In genomic region chr11:66248903-66249302, GRCh38 we compare ENCODE assay signal across 1 cellular context.
TF ChIP-seq lines count a peak whose summit lies in the region.

No MANE protein-coding gene starts in this region.

TF ChIP-seq in K562, 482 proteins besides CTCF, POLR2A, EP300 and RAD21:
- TF ChIP-seq MAFF (IDR thresholded peaks at IDR 0.05; ENCODE audit: low read length) (peak; percentile 62), THRAP3 (IDR thresholded peaks at IDR 0.05; ENCODE audit: borderline replicate concordance) (no peak), C11orf30 (IDR thresholded peaks at IDR 0.05; ENCODE audit: low read depth) (peak; percentile 74), MAFG (tag; conservative IDR thresholded peaks at IDR 0.05) (peak; percentile 53), E2F1 (CRISPR knock-in tag; IDR thresholded peaks at IDR 0.05) (no peak), ERF (CRISPR knock-in tag; IDR thresholded peaks at IDR 0.05) (no peak), CC2D1A (IDR thresholded peaks at IDR 0.05) (no peak), ZNF316 (IDR thresholded peaks at IDR 0.05) (peak; percentile 87)
